In the genomic region with DNA sequence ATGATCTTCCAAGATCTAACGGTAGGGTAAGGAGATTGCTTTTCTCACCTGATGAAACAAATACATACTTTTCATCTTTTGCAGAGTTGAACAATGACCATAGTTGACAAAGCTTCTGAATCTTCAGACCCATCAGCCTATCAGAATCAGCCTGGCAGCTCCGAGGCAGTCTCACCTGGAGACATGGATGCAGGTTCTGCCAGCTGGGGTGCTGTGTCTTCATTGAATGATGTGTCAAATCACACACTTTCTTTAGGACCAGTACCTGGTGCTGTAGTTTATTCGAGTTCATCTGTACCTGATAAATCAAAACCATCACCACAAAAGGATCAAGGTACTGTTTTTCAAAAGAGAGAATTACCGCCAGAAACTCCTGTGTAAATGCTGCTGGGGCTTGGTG, we compare ENCODE assay signal across 1 cellular context.
TF ChIP-seq lines count a peak whose summit lies in the region.

No MANE protein-coding gene starts in this region.

TF ChIP-seq in WTC11, 78 proteins besides CTCF, POLR2A, EP300 and RAD21 (continued from another document):
- TF ChIP-seq, protein P1, sequence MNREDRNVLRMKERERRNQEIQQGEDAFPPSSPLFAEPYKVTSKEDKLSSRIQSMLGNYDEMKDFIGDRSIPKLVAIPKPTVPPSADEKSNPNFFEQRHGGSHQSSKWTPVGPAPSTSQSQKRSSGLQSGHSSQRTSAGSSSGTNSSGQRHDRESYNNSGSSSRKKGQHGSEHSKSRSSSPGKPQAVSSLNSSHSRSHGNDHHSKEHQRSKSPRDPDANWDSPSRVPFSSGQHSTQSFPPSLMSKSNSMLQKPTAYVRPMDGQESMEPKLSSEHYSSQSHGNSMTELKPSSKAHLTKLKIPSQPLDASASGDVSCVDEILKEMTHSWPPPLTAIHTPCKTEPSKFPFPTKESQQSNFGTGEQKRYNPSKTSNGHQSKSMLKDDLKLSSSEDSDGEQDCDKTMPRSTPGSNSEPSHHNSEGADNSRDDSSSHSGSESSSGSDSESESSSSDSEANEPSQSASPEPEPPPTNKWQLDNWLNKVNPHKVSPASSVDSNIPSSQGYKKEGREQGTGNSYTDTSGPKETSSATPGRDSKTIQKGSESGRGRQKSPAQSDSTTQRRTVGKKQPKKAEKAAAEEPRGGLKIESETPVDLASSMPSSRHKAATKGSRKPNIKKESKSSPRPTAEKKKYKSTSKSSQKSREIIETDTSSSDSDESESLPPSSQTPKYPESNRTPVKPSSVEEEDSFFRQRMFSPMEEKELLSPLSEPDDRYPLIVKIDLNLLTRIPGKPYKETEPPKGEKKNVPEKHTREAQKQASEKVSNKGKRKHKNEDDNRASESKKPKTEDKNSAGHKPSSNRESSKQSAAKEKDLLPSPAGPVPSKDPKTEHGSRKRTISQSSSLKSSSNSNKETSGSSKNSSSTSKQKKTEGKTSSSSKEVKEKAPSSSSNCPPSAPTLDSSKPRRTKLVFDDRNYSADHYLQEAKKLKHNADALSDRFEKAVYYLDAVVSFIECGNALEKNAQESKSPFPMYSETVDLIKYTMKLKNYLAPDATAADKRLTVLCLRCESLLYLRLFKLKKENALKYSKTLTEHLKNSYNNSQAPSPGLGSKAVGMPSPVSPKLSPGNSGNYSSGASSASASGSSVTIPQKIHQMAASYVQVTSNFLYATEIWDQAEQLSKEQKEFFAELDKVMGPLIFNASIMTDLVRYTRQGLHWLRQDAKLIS (CRISPR knock-in tag; IDR thresholded peaks at IDR 0.05; ENCODE audit: borderline replicate concordance) = no peak
- no peak for TF ChIP-seq CREM (CRISPR knock-in tag; IDR thresholded peaks at IDR 0.05)
- TF ChIP-seq, protein P2, sequence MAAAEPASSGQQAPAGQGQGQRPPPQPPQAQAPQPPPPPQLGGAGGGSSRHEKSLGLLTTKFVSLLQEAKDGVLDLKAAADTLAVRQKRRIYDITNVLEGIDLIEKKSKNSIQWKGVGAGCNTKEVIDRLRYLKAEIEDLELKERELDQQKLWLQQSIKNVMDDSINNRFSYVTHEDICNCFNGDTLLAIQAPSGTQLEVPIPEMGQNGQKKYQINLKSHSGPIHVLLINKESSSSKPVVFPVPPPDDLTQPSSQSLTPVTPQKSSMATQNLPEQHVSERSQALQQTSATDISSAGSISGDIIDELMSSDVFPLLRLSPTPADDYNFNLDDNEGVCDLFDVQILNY (CRISPR knock-in tag; IDR thresholded peaks at IDR 0.05) = no peak
- TF ChIP-seq ZBTB21 (CRISPR knock-in tag; IDR thresholded peaks at IDR 0.05; ENCODE audit: borderline replicate concordance) = no peak
- TF ChIP-seq, protein P3, sequence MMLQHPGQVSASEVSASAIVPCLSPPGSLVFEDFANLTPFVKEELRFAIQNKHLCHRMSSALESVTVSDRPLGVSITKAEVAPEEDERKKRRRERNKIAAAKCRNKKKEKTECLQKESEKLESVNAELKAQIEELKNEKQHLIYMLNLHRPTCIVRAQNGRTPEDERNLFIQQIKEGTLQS (CRISPR knock-in tag; conservative IDR thresholded peaks at IDR 0.05) = no peak
- TF ChIP-seq FOXJ3 (CRISPR knock-in tag; IDR thresholded peaks at IDR 0.05; ENCODE audit: borderline replicate concordance) = no peak
- TF ChIP-seq, protein P4, sequence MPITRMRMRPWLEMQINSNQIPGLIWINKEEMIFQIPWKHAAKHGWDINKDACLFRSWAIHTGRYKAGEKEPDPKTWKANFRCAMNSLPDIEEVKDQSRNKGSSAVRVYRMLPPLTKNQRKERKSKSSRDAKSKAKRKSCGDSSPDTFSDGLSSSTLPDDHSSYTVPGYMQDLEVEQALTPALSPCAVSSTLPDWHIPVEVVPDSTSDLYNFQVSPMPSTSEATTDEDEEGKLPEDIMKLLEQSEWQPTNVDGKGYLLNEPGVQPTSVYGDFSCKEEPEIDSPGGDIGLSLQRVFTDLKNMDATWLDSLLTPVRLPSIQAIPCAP (CRISPR knock-in tag; IDR thresholded peaks at IDR 0.05) = no peak
- TF ChIP-seq, protein P5, sequence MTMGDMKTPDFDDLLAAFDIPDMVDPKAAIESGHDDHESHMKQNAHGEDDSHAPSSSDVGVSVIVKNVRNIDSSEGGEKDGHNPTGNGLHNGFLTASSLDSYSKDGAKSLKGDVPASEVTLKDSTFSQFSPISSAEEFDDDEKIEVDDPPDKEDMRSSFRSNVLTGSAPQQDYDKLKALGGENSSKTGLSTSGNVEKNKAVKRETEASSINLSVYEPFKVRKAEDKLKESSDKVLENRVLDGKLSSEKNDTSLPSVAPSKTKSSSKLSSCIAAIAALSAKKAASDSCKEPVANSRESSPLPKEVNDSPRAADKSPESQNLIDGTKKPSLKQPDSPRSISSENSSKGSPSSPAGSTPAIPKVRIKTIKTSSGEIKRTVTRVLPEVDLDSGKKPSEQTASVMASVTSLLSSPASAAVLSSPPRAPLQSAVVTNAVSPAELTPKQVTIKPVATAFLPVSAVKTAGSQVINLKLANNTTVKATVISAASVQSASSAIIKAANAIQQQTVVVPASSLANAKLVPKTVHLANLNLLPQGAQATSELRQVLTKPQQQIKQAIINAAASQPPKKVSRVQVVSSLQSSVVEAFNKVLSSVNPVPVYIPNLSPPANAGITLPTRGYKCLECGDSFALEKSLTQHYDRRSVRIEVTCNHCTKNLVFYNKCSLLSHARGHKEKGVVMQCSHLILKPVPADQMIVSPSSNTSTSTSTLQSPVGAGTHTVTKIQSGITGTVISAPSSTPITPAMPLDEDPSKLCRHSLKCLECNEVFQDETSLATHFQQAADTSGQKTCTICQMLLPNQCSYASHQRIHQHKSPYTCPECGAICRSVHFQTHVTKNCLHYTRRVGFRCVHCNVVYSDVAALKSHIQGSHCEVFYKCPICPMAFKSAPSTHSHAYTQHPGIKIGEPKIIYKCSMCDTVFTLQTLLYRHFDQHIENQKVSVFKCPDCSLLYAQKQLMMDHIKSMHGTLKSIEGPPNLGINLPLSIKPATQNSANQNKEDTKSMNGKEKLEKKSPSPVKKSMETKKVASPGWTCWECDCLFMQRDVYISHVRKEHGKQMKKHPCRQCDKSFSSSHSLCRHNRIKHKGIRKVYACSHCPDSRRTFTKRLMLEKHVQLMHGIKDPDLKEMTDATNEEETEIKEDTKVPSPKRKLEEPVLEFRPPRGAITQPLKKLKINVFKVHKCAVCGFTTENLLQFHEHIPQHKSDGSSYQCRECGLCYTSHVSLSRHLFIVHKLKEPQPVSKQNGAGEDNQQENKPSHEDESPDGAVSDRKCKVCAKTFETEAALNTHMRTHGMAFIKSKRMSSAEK (CRISPR knock-in tag; IDR thresholded peaks at IDR 0.05; ENCODE audit: borderline replicate concordance) = no peak
- TF ChIP-seq, protein P6, sequence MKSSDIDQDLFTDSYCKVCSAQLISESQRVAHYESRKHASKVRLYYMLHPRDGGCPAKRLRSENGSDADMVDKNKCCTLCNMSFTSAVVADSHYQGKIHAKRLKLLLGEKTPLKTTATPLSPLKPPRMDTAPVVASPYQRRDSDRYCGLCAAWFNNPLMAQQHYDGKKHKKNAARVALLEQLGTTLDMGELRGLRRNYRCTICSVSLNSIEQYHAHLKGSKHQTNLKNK (CRISPR knock-in tag; IDR thresholded peaks at IDR 0.05) = no peak
- no peak for TF ChIP-seq ZNF671 (CRISPR knock-in tag; IDR thresholded peaks at IDR 0.05)
- TF ChIP-seq FOXP1 (CRISPR knock-in tag; IDR thresholded peaks at IDR 0.05; ENCODE audit: borderline replicate concordance) = no peak
- TF ChIP-seq NFE2L1 (CRISPR knock-in tag; IDR thresholded peaks at IDR 0.05) = no peak
- TF ChIP-seq MYBL2 (CRISPR knock-in tag; IDR thresholded peaks at IDR 0.05) = no peak
- TF ChIP-seq TP53 (CRISPR knock-in tag; IDR thresholded peaks at IDR 0.05) = no peak
